In genomic region chr19:57321746-57322145, GRCh38 we compare ENCODE assay signal across 9 cellular contexts. TPM values are rescaled to one million over a fixed set of nuclear protein-coding genes. Genes with fewer than 3 reads are reported as not detected.
A peak's percentile ranks its signal among the peaks of the same experiment; 100 is the strongest.
DNase-seq lines count a peak whose midpoint lies in the region; ATAC-seq, FAIRE-seq and TF ChIP-seq lines count a peak whose summit lies in the region.
"Had no signal": no experiment of that assay in that cellular context is flagged by ENCODE, and none has a peak within 500 bp of the region (broad histone marks: within the 10 kb centered on the region; RNA-seq: fewer than 3 reads in every experiment).

No MANE protein-coding gene starts in this region.

- H4K20me1 ChIP-seq in OCI-LY1 (ENCODE audit: insufficient read depth, low read length), result no peaks in the 10 kb centered on the region
- H4K20me1 ChIP-seq in osteoblast (ENCODE audit: insufficient read depth, low read length), result no peaks in the 10 kb centered on the region

- H3K4me1 ChIP-seq in OCI-LY1 (ENCODE audit: insufficient read depth, low read length, severe bottlenecking) (peaks cover 24% of the 10 kb centered on the region), osteoblast (ENCODE audit: insufficient read depth, low read length) (peaks cover 10% of the 10 kb centered on the region)

- H3K36me3 Mint-ChIP-seq in effector memory CD8-positive, alpha-beta T cell (ENCODE audit: insufficient read depth), result peaks cover 42% of the 10 kb centered on the region

- H3K27me3 ChIP-seq in OCI-LY1 (ENCODE audit: insufficient read depth, low read length), result no peaks in the 10 kb centered on the region
- peaks cover 4% of the 10 kb centered on the region for H3K27me3 ChIP-seq in osteoblast (ENCODE audit: insufficient read depth, low read length)

- H3F3A ChIP-seq in OCI-LY1 (ENCODE audit: insufficient read depth, low read length), result no peaks in the 10 kb centered on the region

- H3K36me3 ChIP-seq in OCI-LY1 (ENCODE audit: insufficient read depth, low read length) (peaks cover 35% of the 10 kb centered on the region), osteoblast (ENCODE audit: insufficient read depth, low read length) (peaks cover 32% of the 10 kb centered on the region)

- no peak for DNase-seq in effector memory CD8-positive, alpha-beta T cell
- DNase-seq in osteoblast (ENCODE audit: insufficient read length, low spot score, missing footprints) (no peak), urothelium cell line (ENCODE audit: low spot score) (no peak), hippocampal formation (lab: John Stamatoyannopoulos, UW) (no peak), NCI-H510A treated with DMSO at 0.1 percent for 48 hours (lab: John Stamatoyannopoulos, UW) (no peak)
- no peak for DNase-seq in activated CD4-positive, CD25-positive, alpha-beta regulatory T cell treated with anti-CD3 and anti-CD28 coated beads, Interleukin-2, amount 50 U/mL, for 72 hours
- DNase-seq: effector memory CD4-positive, alpha-beta T cell had no signal

- peak overlapping the region in 1 of 2 donors; percentile 94 for H3K27ac Mint-ChIP-seq in effector memory CD8-positive, alpha-beta T cell

- H3K27ac ChIP-seq in OCI-LY1 (ENCODE audit: low read depth, low read length, poor library complexity, severe bottlenecking), result no peak overlapping the region
- H3K27ac ChIP-seq in osteoblast (ENCODE audit: low read depth, low read length), result no peak overlapping the region

- H3K27me3 Mint-ChIP-seq in effector memory CD8-positive, alpha-beta T cell, result peaks cover 12 to 18% of the 10 kb centered on the region in 2 donors

- no peaks in the 10 kb centered on the region for H3K9me3 ChIP-seq in OCI-LY1 (ENCODE audit: low read length)
- no peaks in the 10 kb centered on the region for H3K9me3 ChIP-seq in osteoblast (ENCODE audit: low read depth, low read length)

- H3K79me2 ChIP-seq in OCI-LY1 (ENCODE audit: insufficient read depth, low read length) (peaks cover 23% of the 10 kb centered on the region), osteoblast (ENCODE audit: insufficient read depth, low read length) (peaks cover 38% of the 10 kb centered on the region)

- no peak overlapping the region for H2AFZ ChIP-seq in OCI-LY1 (ENCODE audit: low read length)
- no peak overlapping the region for H2AFZ ChIP-seq in osteoblast (ENCODE audit: low read length)

- peak overlapping the region; percentile 90 for H3K9ac ChIP-seq in OCI-LY1 (ENCODE audit: low read length)

- ATAC-seq in effector memory CD8-positive, alpha-beta T cell (replicated peaks), result no peak

- H3K9me2 ChIP-seq in OCI-LY1 (ENCODE audit: low read depth, low read length), result no peaks in the 10 kb centered on the region

- H3K4me1 Mint-ChIP-seq in effector memory CD8-positive, alpha-beta T cell (ENCODE audit: low read depth in 2 of 2), result peaks cover 18 to 27% of the 10 kb centered on the region in 2 donors

- FAIRE-seq in urothelium cell line (lab: Jason Lieb, UNC), result no peak

- H3K4me3 ChIP-seq in GM12875 (ENCODE audit: low read depth, low read length) (peak overlapping the region; percentile 15), OCI-LY1 (ENCODE audit: low read depth, low read length, poor library complexity, severe bottlenecking) (peak overlapping the region; percentile 82), osteoblast (ENCODE audit: insufficient read depth, low read length) (peak overlapping the region; percentile 94)

- peaks cover 0 to 14% of the 10 kb centered on the region in 2 donors for H3K9me3 Mint-ChIP-seq in effector memory CD8-positive, alpha-beta T cell

- TF ChIP-seq CTCF in GM12875 (IDR thresholded peaks at IDR 0.05; ENCODE audit: borderline replicate concordance, insufficient read depth, low read depth, low read length) (no peak), OCI-LY1 (IDR thresholded peaks at IDR 0.05; ENCODE audit: low read length) (no peak), osteoblast (IDR thresholded peaks at IDR 0.05; ENCODE audit: extremely low read depth, low read depth, low read length) (no peak)

- H3K4me2 ChIP-seq in OCI-LY1 (ENCODE audit: low read length) (peak overlapping the region; percentile 81), osteoblast (ENCODE audit: insufficient read depth, low read length) (peak overlapping the region; percentile 92)

- peak overlapping the region; percentile 36 to 90 for H3K4me3 Mint-ChIP-seq in effector memory CD8-positive, alpha-beta T cell

RNA-seq across cellular contexts. Expression of gene ZNF543, which starts 1.5 kb away (rescaled TPM):
- 10.6 and 11.9 TPM in 2 replicates for total RNA-seq in osteoblast

RNA-seq across cellular contexts. Expression of gene ZNF304, which starts 29.3 kb away (rescaled TPM):
- 10.6 and 11.6 TPM in 2 replicates for total RNA-seq in osteoblast

RNA-seq across cellular contexts. Expression of gene ZNF460, which starts 41.5 kb away (rescaled TPM):
- total RNA-seq in osteoblast, result 101 and 115 TPM in 2 replicates

RNA-seq across cellular contexts. Expression of gene TRAPPC2B, which starts 41.6 kb away (rescaled TPM):
- 12.3 and 13.0 TPM in 2 replicates for total RNA-seq in osteoblast

RNA-seq across cellular contexts. Expression of gene ZNF547, which starts 41.6 kb away (rescaled TPM):
- 3.5 and 5.1 TPM in 2 replicates for total RNA-seq in osteoblast

Comparison
In these comparisons a context has a peak if more than half of its experiments do, and no peak if none do; other contexts are left out.
1. H3K4me3 ChIP-seq: peak in every context shown above with its lines; median percentile 94 in osteoblast; 82 in OCI-LY1; 15 in GM12875.